Comparison of ENCODE assay signal across 8 cellular contexts in the genomic region with DNA sequence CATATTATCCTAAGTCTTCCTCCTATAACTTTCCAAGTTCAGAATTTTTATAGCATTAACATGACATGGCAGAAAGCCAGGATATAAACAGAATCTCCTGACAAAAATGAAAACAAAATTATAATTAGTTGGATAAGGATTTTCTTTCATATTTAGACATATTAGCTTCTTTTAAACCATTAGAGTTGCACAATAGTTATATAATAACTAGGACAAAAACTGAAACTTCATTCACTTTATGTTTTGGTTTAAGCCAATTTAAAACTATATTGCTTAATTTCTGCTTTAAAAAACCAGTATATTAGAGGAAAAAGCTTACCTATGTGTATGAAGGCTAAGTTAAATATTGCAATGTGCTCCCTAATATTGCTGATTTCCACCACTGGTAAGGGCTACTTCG.
"Had no signal": no experiment of that assay in that cellular context is flagged by ENCODE, and none has a peak within 500 bp of the region (broad histone marks: within the 10 kb centered on the region; RNA-seq: fewer than 3 reads in every experiment).

No MANE protein-coding gene starts in this region.

- H3K4me3 ChIP-seq: GM12878 had no signal

- FAIRE-seq: G401.6, GM12878, GM12891, GM12892, GM18507, GM19239 had no signal

- ATAC-seq: GM12878 had no signal

- DNase-seq: GDM1, GF-D8 had no signal
